In the genomic region with DNA sequence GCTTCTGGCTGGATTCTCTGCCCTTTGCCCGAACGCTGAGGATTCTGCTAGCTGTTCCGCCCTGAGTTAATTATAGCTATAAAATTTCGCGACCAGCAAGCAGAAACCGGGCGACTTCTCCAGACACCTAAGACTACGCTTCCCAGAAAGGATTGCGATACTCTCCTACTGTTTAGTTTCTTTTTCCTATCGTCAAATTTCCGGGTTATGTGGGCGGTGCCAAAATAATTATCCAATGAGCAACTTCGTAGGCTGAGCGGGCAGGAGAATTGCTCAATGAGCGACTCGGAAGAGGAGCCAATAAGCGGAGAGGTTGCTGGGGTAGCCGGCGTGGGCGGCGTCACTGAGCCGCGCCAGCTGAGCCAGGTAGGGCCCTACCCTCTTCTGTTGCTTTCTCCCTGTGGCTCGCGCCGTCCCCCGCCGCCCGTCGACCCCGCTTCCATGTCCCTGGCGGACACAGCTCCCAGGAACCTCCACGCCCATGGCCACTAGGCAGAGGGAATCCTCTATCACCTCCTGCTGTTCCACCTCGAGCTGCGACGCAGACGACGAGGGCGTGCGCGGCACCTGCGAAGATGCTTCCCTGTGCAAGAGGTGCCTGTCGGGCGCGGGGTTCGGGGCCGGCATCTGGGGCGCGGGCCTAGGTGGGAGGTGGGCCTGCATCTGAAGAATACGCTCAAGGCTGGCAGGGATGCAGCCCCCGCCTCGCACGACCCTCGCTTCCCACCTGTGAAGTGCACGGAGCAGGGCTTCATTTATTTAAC, we compare ENCODE assay signal across 8 cellular contexts. TPM values are rescaled to one million over a fixed set of nuclear protein-coding genes. Genes with fewer than 3 reads are reported as not detected.
A peak's percentile ranks its signal among the peaks of the same experiment; 100 is the strongest.
DNase-seq lines count a peak whose midpoint lies in the region; ATAC-seq, FAIRE-seq and TF ChIP-seq lines count a peak whose summit lies in the region.

A gene (plus strand): TSS at position 340 of the 764 bp plus-strand sequence. CDS start 142 bp downstream, at position 482.

- peaks cover 38% of the 10 kb centered on the region for H3K79me2 ChIP-seq in keratinocyte (ENCODE audit: control insufficient read depth, insufficient read depth, low read length)

- dilution Hi-C loops in keratinocyte (cut with MboI; ENCODE audit: extremely low pct_ligation_motif_present, low sequenced_read_pairs) = no loop called here

- ATAC-seq in HG03432 (IDR thresholded peaks at IDR 0.05; ENCODE audit: unreplicated experiment) = peak; percentile 93

- peak; percentile 74 for TF ChIP-seq POLR2A in GM19099 (IDR thresholded peaks at IDR 0.05; ENCODE audit: extremely low read depth, insufficient read length, low read depth)

- peaks cover 10% of the 10 kb centered on the region for H3K4me1 ChIP-seq in keratinocyte (ENCODE audit: control insufficient read depth, extremely low read depth, insufficient read depth, low read length)

- H3K9me1 ChIP-seq in keratinocyte (ENCODE audit: control insufficient read depth, extremely low read depth, insufficient read depth, low read length) = no peaks in the 10 kb centered on the region

- H3K4me3 ChIP-seq in keratinocyte (ENCODE audit: control insufficient read depth in 2 of 3, extremely low read depth in 1 of 3, insufficient read depth in 2 of 3, low read depth in 1 of 3, low read length in 3 of 3) = peak within 1 kb of the TSS; percentile 80 to 93 (median 86)

- H3K36me3 ChIP-seq in keratinocyte (ENCODE audit: control insufficient read depth in 2 of 2, extremely low read depth in 1 of 2, insufficient read depth in 2 of 2, low read length in 2 of 2) = peaks cover 6 to 7% of the 10 kb centered on the region in 2 experiments

- peak; percentile 95 for DNase-seq in AG20443 (ENCODE audit: low spot score)
- DNase-seq in NCI-H510A (lab: John Stamatoyannopoulos, UW) = peak; percentile 97
- peak; percentile 85 for DNase-seq in activated CD4-positive, alpha-beta T cell treated with anti-CD3 and anti-CD28 coated beads for 1 hour
- DNase-seq in cerebellum (ENCODE audit: low spot score) = peak; percentile 95
- peak; percentile 88 for DNase-seq in keratinocyte (ENCODE audit: low read depth, low spot score)
- DNase-seq in stimulated activated CD4-positive, alpha-beta T cell treated with anti-CD3 and anti-CD28 coated beads, Interleukin-15, amount 100 ng/mL, for 1 hour (ENCODE audit: low read depth in 1 of 2, low spot score in 1 of 2) = peak; percentile 76 to 83

- H3K9ac ChIP-seq in keratinocyte (ENCODE audit: control insufficient read depth, extremely low read depth, insufficient read depth, low read length) = peak within 1 kb of the TSS; percentile 78

- peak; percentile 26 for FAIRE-seq in keratinocyte (lab: Jason Lieb, UNC)

- peak within 1 kb of the TSS; percentile 99 for H2AFZ ChIP-seq in keratinocyte (ENCODE audit: control insufficient read depth, low read length)

- peak within 1 kb of the TSS; percentile 77 for H3K27ac ChIP-seq in keratinocyte (ENCODE audit: control insufficient read depth, insufficient read depth, low read length)

- H3K27me3 ChIP-seq in keratinocyte (ENCODE audit: control insufficient read depth, extremely low read depth, insufficient read depth, low read length) = no peaks in the 10 kb centered on the region

- H3K4me2 ChIP-seq in keratinocyte (ENCODE audit: control insufficient read depth, extremely low read depth, insufficient read depth, low read depth, low read length) = peak within 1 kb of the TSS; percentile 92

- H4K20me1 ChIP-seq in keratinocyte (ENCODE audit: control insufficient read depth, extremely low read depth, insufficient read depth, low read length) = no peaks in the 10 kb centered on the region

- no peaks in the 10 kb centered on the region for H3K9me3 ChIP-seq in keratinocyte (ENCODE audit: control insufficient read depth, low read depth, low read length)

- no peak for TF ChIP-seq CTCF in keratinocyte (optimal IDR thresholded peaks at IDR 0.05 in 1 of 3, IDR thresholded peaks at IDR 0.05 in 1 of 3, conservative IDR thresholded peaks at IDR 0.05 in 1 of 3; ENCODE audit: extremely low read depth in 1 of 3, insufficient read depth in 2 of 3, low read length in 3 of 3)

RNA-seq across cellular contexts. Expression of the gene that starts here (rescaled TPM):
- 29.6 TPM for total RNA-seq in cerebellum
- polyA plus RNA-seq in keratinocyte = 23.6 to 35.1 TPM (median 30.3 TPM) in 3 replicates
- 43.7 TPM for polyA plus RNA-seq in keratinocyte (2011; ENCODE audit: low read depth)
- 31.6 and 38.0 TPM in 2 replicates for polyA plus RNA-seq in keratinocyte (2011; cell fraction: cytosol; rRNA removed)
- 17.9 and 18.0 TPM in 2 replicates for polyA plus RNA-seq in keratinocyte (2011; cell fraction: nucleus; rRNA removed)
- polyA plus RNA-seq in keratinocyte (2012; ENCODE audit: low replicate concordance) = 39.2 and 40.9 TPM in 2 replicates
- 33.6 to 37.5 TPM (median 36.4 TPM) in 3 replicates for polyA minus RNA-seq in keratinocyte
- 34.5 TPM for polyA minus RNA-seq in keratinocyte (2011; cell fraction: cytosol; rRNA and poly(A)+ RNA removed)
- polyA minus RNA-seq in keratinocyte (2011; cell fraction: nucleus; rRNA and poly(A)+ RNA removed) = 13.6 and 18.1 TPM in 2 replicates

Comparison
In these comparisons a context has a peak if more than half of its experiments do, and no peak if none do; other contexts are left out.
1. Peak in every context shown above with its lines: DNase-seq, ATAC-seq, H3K4me3 ChIP-seq and H3K27ac ChIP-seq.